8 cellular contexts compared by ENCODE assay signal in the genomic region with DNA sequence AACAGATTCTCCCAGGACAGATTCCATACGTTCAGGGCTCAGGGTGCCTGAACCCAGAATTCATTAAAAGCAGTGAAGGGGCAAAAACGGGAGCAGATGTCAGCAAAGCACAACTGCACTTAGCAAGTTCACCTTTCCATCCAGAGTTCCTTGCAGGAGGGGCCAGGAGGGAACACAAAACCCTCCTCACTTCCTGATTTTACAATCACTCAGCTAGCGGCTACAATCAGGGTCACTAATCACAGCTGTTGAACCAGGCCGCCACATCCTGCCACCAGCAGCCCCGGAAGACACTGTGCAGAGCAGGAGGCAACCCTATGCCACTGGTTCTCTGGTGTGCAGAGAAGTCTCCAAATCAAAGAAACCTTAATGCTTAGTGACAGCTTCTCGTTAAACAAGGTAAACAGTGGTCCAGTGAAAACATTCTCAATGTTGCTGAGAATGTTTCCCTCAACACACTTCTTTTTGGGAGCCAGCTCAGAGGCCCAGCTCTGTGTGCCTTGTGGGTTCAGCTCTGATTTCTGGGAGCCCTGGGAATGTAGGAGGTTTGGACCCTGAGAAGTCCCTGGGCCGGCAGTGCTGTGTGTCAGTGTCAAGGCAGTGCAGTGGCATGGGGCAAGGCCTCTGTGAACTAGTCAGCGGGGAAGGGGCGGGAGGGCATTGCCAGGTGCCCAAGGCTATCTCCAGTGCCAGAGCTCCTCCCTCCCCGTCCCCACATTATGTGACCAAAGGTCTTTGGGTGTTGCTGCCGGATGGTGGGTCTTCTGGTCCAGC. TPM values are rescaled to one million over a fixed set of nuclear protein-coding genes. Genes with fewer than 3 reads are reported as not detected.
DNase-seq lines count a peak whose midpoint lies in the region; ATAC-seq lines count a peak whose summit lies in the region.

No MANE protein-coding gene starts in this region.

- peak overlapping the region; percentile 83 for H3K27ac ChIP-seq in CD4-positive, alpha-beta memory T cell (ENCODE audit: low read depth, low read length)

- H3K4me3 Mint-ChIP-seq in CD4-positive, alpha-beta memory T cell: peak overlapping the region; percentile 87 to 98 (median 93)
- H3K4me3 Mint-ChIP-seq in activated naive CD8-positive, alpha-beta T cell treated with anti-CD3 and anti-CD28 coated beads for 36 hours: peak overlapping the region; percentile 99
- peak overlapping the region; percentile 83 for H3K4me3 Mint-ChIP-seq in stimulated activated effector memory CD8-positive, alpha-beta T cell treated with anti-CD3 and anti-CD28 coated beads, Interleukin-12 subunit alpha, Interleukin-12 subunit beta, amount 100 ng/mL, for 72 hours

- peak; percentile 56 for ATAC-seq in GM19351 (IDR thresholded peaks at IDR 0.05; ENCODE audit: unreplicated experiment)
- ATAC-seq in HG03432 (IDR thresholded peaks at IDR 0.05; ENCODE audit: unreplicated experiment): peak; percentile 59
- peak; percentile 79 for ATAC-seq in stimulated activated effector memory CD8-positive, alpha-beta T cell treated with anti-CD3 and anti-CD28 coated beads, Interleukin-12 subunit alpha, Interleukin-12 subunit beta, amount 100 ng/mL, for 72 hours

- peaks cover 87% of the 10 kb centered on the region for H3K4me1 ChIP-seq in CD4-positive, alpha-beta memory T cell (ENCODE audit: insufficient read depth, low read length)

- H3K9me3 Mint-ChIP-seq in CD4-positive, alpha-beta memory T cell: no peaks in the 10 kb centered on the region
- H3K9me3 Mint-ChIP-seq in activated naive CD8-positive, alpha-beta T cell treated with anti-CD3 and anti-CD28 coated beads for 36 hours: no peaks in the 10 kb centered on the region
- no peaks in the 10 kb centered on the region for H3K9me3 Mint-ChIP-seq in stimulated activated effector memory CD8-positive, alpha-beta T cell treated with anti-CD3 and anti-CD28 coated beads, Interleukin-12 subunit alpha, Interleukin-12 subunit beta, amount 100 ng/mL, for 72 hours

- no peaks in the 10 kb centered on the region for H3K27me3 ChIP-seq in CD4-positive, alpha-beta memory T cell (ENCODE audit: insufficient read depth, low read length)

- H3K36me3 ChIP-seq in CD4-positive, alpha-beta memory T cell (ENCODE audit: insufficient read depth, low read length): no peaks in the 10 kb centered on the region

- intact Hi-C loops in CD4-positive, alpha-beta memory T cell (cut with micrococcal nuclease): loop anchor here (1.0 to 2.0 kb wide), 14 partner anchors 17 to 476 kb away; partner anchors contain the start of genes ARF6 and RPS29

- H3K9me3 ChIP-seq in CD4-positive, alpha-beta memory T cell (ENCODE audit: control insufficient read depth in 1 of 2, low read length in 2 of 2): no peaks in the 10 kb centered on the region

- H3K36me3 Mint-ChIP-seq in CD4-positive, alpha-beta memory T cell: no peaks in the 10 kb centered on the region
- H3K36me3 Mint-ChIP-seq in activated naive CD8-positive, alpha-beta T cell treated with anti-CD3 and anti-CD28 coated beads for 36 hours: peaks cover 17% of the 10 kb centered on the region
- peaks cover 26% of the 10 kb centered on the region for H3K36me3 Mint-ChIP-seq in stimulated activated effector memory CD8-positive, alpha-beta T cell treated with anti-CD3 and anti-CD28 coated beads, Interleukin-12 subunit alpha, Interleukin-12 subunit beta, amount 100 ng/mL, for 72 hours

- no peaks in the 10 kb centered on the region for H3K27me3 Mint-ChIP-seq in CD4-positive, alpha-beta memory T cell
- no peaks in the 10 kb centered on the region for H3K27me3 Mint-ChIP-seq in activated naive CD8-positive, alpha-beta T cell treated with anti-CD3 and anti-CD28 coated beads for 36 hours

- in situ Hi-C loops in SK-MEL-5 (cut with HindIII; ENCODE audit: low pct_unique_long_range_greater_than_20kb, low sequenced_read_pairs): no loop called here

- peak; percentile 74 to 86 (median 82) for DNase-seq in CD4-positive, alpha-beta memory T cell
- DNase-seq in SK-MEL-5 (ENCODE audit: low read depth, low spot score) (peak; percentile 32), islet precursor cell (peak; percentile 89), foreskin melanocyte (no peak)
- peak; percentile 72 for DNase-seq in activated naive CD8-positive, alpha-beta T cell treated with anti-CD3 and anti-CD28 coated beads for 36 hours
- peak; percentile 49 to 84 for DNase-seq in stimulated activated effector memory CD8-positive, alpha-beta T cell treated with anti-CD3 and anti-CD28 coated beads, Interleukin-12 subunit alpha, Interleukin-12 subunit beta, amount 100 ng/mL, for 72 hours (ENCODE audit: low spot score in 2 of 2)

- peak overlapping the region; percentile 42 to 62 for H3K4me3 ChIP-seq in CD4-positive, alpha-beta memory T cell (ENCODE audit: low read length in 2 of 2)

- POLR2A ChIA-PET in CD4-positive, alpha-beta memory T cell (lab: Charles Lee; ENCODE audit: partially characterized antibody): interaction anchor here (0.6 to 6.6 kb wide), 53 partner anchors 8 to 441 kb away, joined by 3 to 354 read pairs (median 7); partner anchors contain the start of genes ARF6, MGAT2, NEMF and RPL36AL

- peaks cover 62 to 95% (median 81%) of the 10 kb centered on the region in 4 donors for H3K4me1 Mint-ChIP-seq in CD4-positive, alpha-beta memory T cell
- H3K4me1 Mint-ChIP-seq in activated naive CD8-positive, alpha-beta T cell treated with anti-CD3 and anti-CD28 coated beads for 36 hours: peaks cover 78% of the 10 kb centered on the region
- H3K4me1 Mint-ChIP-seq in stimulated activated effector memory CD8-positive, alpha-beta T cell treated with anti-CD3 and anti-CD28 coated beads, Interleukin-12 subunit alpha, Interleukin-12 subunit beta, amount 100 ng/mL, for 72 hours: peaks cover 94% of the 10 kb centered on the region

- CTCF ChIA-PET in CD4-positive, alpha-beta memory T cell (lab: Charles Lee; ENCODE audit: partially characterized antibody): interaction anchor here (0.8 to 5.8 kb wide), 38 partner anchors 10 to 428 kb away, joined by 3 to 182 read pairs (median 5); partner anchors contain the start of genes ARF6, NEMF and VCPKMT

- H3K27ac Mint-ChIP-seq in CD4-positive, alpha-beta memory T cell: peak overlapping the region; percentile 92 to 100 (median 99)
- peak overlapping the region; percentile 98 for H3K27ac Mint-ChIP-seq in activated naive CD8-positive, alpha-beta T cell treated with anti-CD3 and anti-CD28 coated beads for 36 hours
- peak overlapping the region; percentile 96 for H3K27ac Mint-ChIP-seq in stimulated activated effector memory CD8-positive, alpha-beta T cell treated with anti-CD3 and anti-CD28 coated beads, Interleukin-12 subunit alpha, Interleukin-12 subunit beta, amount 100 ng/mL, for 72 hours

RNA-seq across cellular contexts. Expression of gene VCPKMT, which starts 54.5 kb away (rescaled TPM):
- 10 to 100 TPM; 17.3 to 20.1 TPM for total RNA-seq in CD4-positive, alpha-beta memory T cell
- 10 to 100 TPM; 13.0 to 13.2 TPM for polyA plus RNA-seq in CD4-positive, alpha-beta memory T cell
- total RNA-seq in SK-MEL-5 (2014; rRNA removed; shearing (Covaris generic)): 4.9 and 6.8 TPM in 2 replicates
- 3.2 and 4.1 TPM in 2 replicates for polyA plus RNA-seq in SK-MEL-5 (2015; cell fraction: cytosol; rRNA removed)
- 41.7 and 51.9 TPM in 2 replicates for polyA plus RNA-seq in SK-MEL-5 (2015; cell fraction: nucleus; rRNA removed)
- 10 to 100 TPM; 13.3 to 14.3 TPM for total RNA-seq in activated naive CD8-positive, alpha-beta T cell treated with anti-CD3 and anti-CD28 coated beads for 36 hours
